ENCODE assay signal across 13 cellular contexts in genomic region chr3:151067158-151067557, GRCh38. TPM values are rescaled to one million over a fixed set of nuclear protein-coding genes. Genes with fewer than 3 reads are reported as not detected.
DNase-seq lines count a peak whose midpoint lies in the region; TF ChIP-seq lines count a peak whose summit lies in the region.
"Had no signal": no experiment of that assay in that cellular context is flagged by ENCODE, and none has a peak within 500 bp of the region (broad histone marks: within the 10 kb centered on the region; RNA-seq: fewer than 3 reads in every experiment).

No MANE protein-coding gene starts in this region.

- H2AFZ ChIP-seq in SU-DHL-6 (ENCODE audit: low read depth, low read length, severe bottlenecking) = no peak overlapping the region

- no peaks in the 10 kb centered on the region for H3F3A ChIP-seq in SU-DHL-6 (ENCODE audit: insufficient read depth)

- H3K36me3 ChIP-seq in SU-DHL-6 (ENCODE audit: low read length) (no peaks in the 10 kb centered on the region), brain microvascular endothelial cell (replicated peaks) (no peaks in the 10 kb centered on the region)
- H3K36me3 ChIP-seq: left lung had no signal

- H3K9ac ChIP-seq in SU-DHL-6 (ENCODE audit: low read length) = no peak overlapping the region

- peak; percentile 49 for TF ChIP-seq CTCF in SU-DHL-6 (IDR thresholded peaks at IDR 0.05; ENCODE audit: insufficient read depth, low read length, poor library complexity, severe bottlenecking)
- peak; percentile 27 for TF ChIP-seq CTCF in retinal pigment epithelial cell (conservative IDR thresholded peaks at IDR 0.05; ENCODE audit: low read depth, low read length)
- TF ChIP-seq CTCF in brain microvascular endothelial cell (IDR thresholded peaks at IDR 0.05; ENCODE audit: low read depth, low read length, missing control alignments) = no peak

- no peaks in the 10 kb centered on the region for H3K9me3 Mint-ChIP-seq in activated CD4-positive, alpha-beta memory T cell treated with anti-CD3 and anti-CD28 coated beads for 36 hours
- no peaks in the 10 kb centered on the region for H3K9me3 Mint-ChIP-seq in activated CD4-positive, alpha-beta memory T cell treated with anti-CD3 and anti-CD28 coated beads, Interleukin-2, amount 10 ng/mL, durations not matched to agents 7 days and 5 days

- POLR2A ChIA-PET in activated CD4-positive, alpha-beta memory T cell treated with anti-CD3 and anti-CD28 coated beads for 36 hours (lab: Charles Lee) = no interaction called here
- POLR2A ChIA-PET in activated CD4-positive, alpha-beta memory T cell treated with anti-CD3 and anti-CD28 coated beads, Interleukin-2, amount 10 ng/mL, durations not matched to agents 7 days and 5 days (lab: Charles Lee) = no interaction called here

- H3K79me2 ChIP-seq in SU-DHL-6 (ENCODE audit: insufficient read depth, low read length) = no peaks in the 10 kb centered on the region

- H3K4me2 ChIP-seq in SU-DHL-6 (ENCODE audit: low read depth, low read length, poor library complexity, severe bottlenecking) = no peak overlapping the region

- H3K27me3 ChIP-seq in SU-DHL-6 (ENCODE audit: low read length) (no peaks in the 10 kb centered on the region), brain microvascular endothelial cell (replicated peaks) (no peaks in the 10 kb centered on the region)

- no peaks in the 10 kb centered on the region for H3K36me3 Mint-ChIP-seq in activated CD4-positive, alpha-beta memory T cell treated with anti-CD3 and anti-CD28 coated beads for 36 hours
- no peaks in the 10 kb centered on the region for H3K36me3 Mint-ChIP-seq in activated CD4-positive, alpha-beta memory T cell treated with anti-CD3 and anti-CD28 coated beads, Interleukin-2, amount 10 ng/mL, durations not matched to agents 7 days and 5 days (ENCODE audit: low read depth)
- H3K36me3 Mint-ChIP-seq: CD14-positive monocyte had no signal

- H3K27ac ChIP-seq in SU-DHL-6 (ENCODE audit: low read depth, low read length) (no peak overlapping the region), brain microvascular endothelial cell (no peak overlapping the region), caudate nucleus (ENCODE audit: low read depth, low read length) (no peak overlapping the region)
- H3K27ac ChIP-seq: left lung had no signal

- no peaks in the 10 kb centered on the region for H4K20me1 ChIP-seq in SU-DHL-6 (ENCODE audit: low read depth, low read length)

- no peaks in the 10 kb centered on the region for H3K9me2 ChIP-seq in SU-DHL-6 (replicated peaks; ENCODE audit: insufficient read depth, low read length)

- intact Hi-C loops in activated CD4-positive, alpha-beta memory T cell treated with anti-CD3 and anti-CD28 coated beads for 36 hours (cut with micrococcal nuclease) = loop anchor here (1.0 kb wide), 1 partner anchor 79 kb away; no protein-coding TSS in a partner anchor

- peak; percentile 13 for DNase-seq in activated CD4-positive, alpha-beta memory T cell treated with anti-CD3 and anti-CD28 coated beads for 36 hours
- DNase-seq in activated CD4-positive, alpha-beta memory T cell treated with anti-CD3 and anti-CD28 coated beads, Interleukin-2, amount 10 ng/mL, durations not matched to agents 7 days and 5 days = no peak
- DNase-seq in KBM-7 = peak; percentile 59
- DNase-seq in retinal pigment epithelial cell (ENCODE audit: low read depth) = no peak
- DNase-seq in cortex of kidney (lab: John Stamatoyannopoulos, UW) = no peak
- no peak for DNase-seq in brain microvascular endothelial cell
- DNase-seq in caudate nucleus (lab: John Stamatoyannopoulos, UW) = no peak
- DNase-seq: activated effector memory CD4-positive, alpha-beta T cell treated with anti-CD3 and anti-CD28 coated beads, Interleukin-2, amount 50 U/mL, for 16 hours; left lung; NCI-H1048; occipital lobe had no signal

- H3K27ac Mint-ChIP-seq in activated CD4-positive, alpha-beta memory T cell treated with anti-CD3 and anti-CD28 coated beads for 36 hours = no peak overlapping the region
- H3K27ac Mint-ChIP-seq in activated CD4-positive, alpha-beta memory T cell treated with anti-CD3 and anti-CD28 coated beads, Interleukin-2, amount 10 ng/mL, durations not matched to agents 7 days and 5 days = no peak overlapping the region
- H3K27ac Mint-ChIP-seq: CD14-positive monocyte had no signal

- in situ Hi-C loops in KBM-7 (cut with MboI; ENCODE audit: low pct_unique_long_range_greater_than_20kb, low sequenced_read_pairs) = no loop called here
- in situ Hi-C loops in brain microvascular endothelial cell (cut with HindIII; ENCODE audit: low pct_ligation_motif_present, low sequenced_read_pairs) = no loop called here

- peaks cover 5% of the 10 kb centered on the region for H3K27me3 Mint-ChIP-seq in activated CD4-positive, alpha-beta memory T cell treated with anti-CD3 and anti-CD28 coated beads for 36 hours
- peaks cover 14% of the 10 kb centered on the region for H3K27me3 Mint-ChIP-seq in activated CD4-positive, alpha-beta memory T cell treated with anti-CD3 and anti-CD28 coated beads, Interleukin-2, amount 10 ng/mL, durations not matched to agents 7 days and 5 days

- CTCF ChIA-PET in activated CD4-positive, alpha-beta memory T cell treated with anti-CD3 and anti-CD28 coated beads for 36 hours (lab: Charles Lee) = interaction anchor here (0.8 to 4.2 kb wide), 5 partner anchors 28 to 88 kb away, joined by 3 to 19 read pairs (median 5); no protein-coding TSS in a partner anchor
- CTCF ChIA-PET in activated CD4-positive, alpha-beta memory T cell treated with anti-CD3 and anti-CD28 coated beads, Interleukin-2, amount 10 ng/mL, durations not matched to agents 7 days and 5 days (lab: Charles Lee) = interaction anchor here (0.6 to 5.0 kb wide), 4 partner anchors 17 to 83 kb away, joined by 3 to 32 read pairs (median 16); partner anchors contain the start of gene MED12L

- no peaks in the 10 kb centered on the region for H3K4me1 Mint-ChIP-seq in activated CD4-positive, alpha-beta memory T cell treated with anti-CD3 and anti-CD28 coated beads for 36 hours (ENCODE audit: low read depth)
- no peaks in the 10 kb centered on the region for H3K4me1 Mint-ChIP-seq in activated CD4-positive, alpha-beta memory T cell treated with anti-CD3 and anti-CD28 coated beads, Interleukin-2, amount 10 ng/mL, durations not matched to agents 7 days and 5 days
- H3K4me1 Mint-ChIP-seq: CD14-positive monocyte had no signal

- H3K4me3 ChIP-seq in SU-DHL-6 (ENCODE audit: insufficient read depth, low read length, poor library complexity, severe bottlenecking) = no peak overlapping the region
- no peak overlapping the region for H3K4me3 ChIP-seq in retinal pigment epithelial cell (ENCODE audit: low read length)
- no peak overlapping the region for H3K4me3 ChIP-seq in brain microvascular endothelial cell (ENCODE audit: low read depth, low read length)
- H3K4me3 ChIP-seq: left lung had no signal

- H3K9me3 ChIP-seq in SU-DHL-6 (ENCODE audit: insufficient read depth, low read length) = no peaks in the 10 kb centered on the region
- H3K9me3 ChIP-seq: left lung had no signal

- no peak overlapping the region for H3K4me3 Mint-ChIP-seq in activated CD4-positive, alpha-beta memory T cell treated with anti-CD3 and anti-CD28 coated beads for 36 hours
- no peak overlapping the region for H3K4me3 Mint-ChIP-seq in activated CD4-positive, alpha-beta memory T cell treated with anti-CD3 and anti-CD28 coated beads, Interleukin-2, amount 10 ng/mL, durations not matched to agents 7 days and 5 days
- H3K4me3 Mint-ChIP-seq: CD14-positive monocyte had no signal

RNA-seq across cellular contexts. Expression of gene MED12L, which starts 18.3 kb away (rescaled TPM):
- 1 to 10 TPM; 1.5 TPM for total RNA-seq in activated CD4-positive, alpha-beta memory T cell treated with anti-CD3 and anti-CD28 coated beads for 36 hours
- total RNA-seq in activated CD4-positive, alpha-beta memory T cell treated with anti-CD3 and anti-CD28 coated beads, Interleukin-2, amount 10 ng/mL, durations not matched to agents 7 days and 5 days = 1 to 10 TPM; 1.6 TPM

Comparison
In these comparisons a context has a peak if more than half of its experiments do, and no peak if none do; other contexts are left out.
1. DNase-seq: peak in activated CD4-positive, alpha-beta memory T cell treated with anti-CD3 and anti-CD28 coated beads for 36 hours (single experiment) and KBM-7 (single experiment); none in activated CD4-positive, alpha-beta memory T cell treated with anti-CD3 and anti-CD28 coated beads, Interleukin-2, amount 10 ng/mL, durations not matched to agents 7 days and 5 days (single experiment), retinal pigment epithelial cell (single experiment), cortex of kidney (single experiment), brain microvascular endothelial cell (single experiment) and caudate nucleus (0 of 61).